9 cellular contexts compared by ENCODE assay signal in the genomic region with DNA sequence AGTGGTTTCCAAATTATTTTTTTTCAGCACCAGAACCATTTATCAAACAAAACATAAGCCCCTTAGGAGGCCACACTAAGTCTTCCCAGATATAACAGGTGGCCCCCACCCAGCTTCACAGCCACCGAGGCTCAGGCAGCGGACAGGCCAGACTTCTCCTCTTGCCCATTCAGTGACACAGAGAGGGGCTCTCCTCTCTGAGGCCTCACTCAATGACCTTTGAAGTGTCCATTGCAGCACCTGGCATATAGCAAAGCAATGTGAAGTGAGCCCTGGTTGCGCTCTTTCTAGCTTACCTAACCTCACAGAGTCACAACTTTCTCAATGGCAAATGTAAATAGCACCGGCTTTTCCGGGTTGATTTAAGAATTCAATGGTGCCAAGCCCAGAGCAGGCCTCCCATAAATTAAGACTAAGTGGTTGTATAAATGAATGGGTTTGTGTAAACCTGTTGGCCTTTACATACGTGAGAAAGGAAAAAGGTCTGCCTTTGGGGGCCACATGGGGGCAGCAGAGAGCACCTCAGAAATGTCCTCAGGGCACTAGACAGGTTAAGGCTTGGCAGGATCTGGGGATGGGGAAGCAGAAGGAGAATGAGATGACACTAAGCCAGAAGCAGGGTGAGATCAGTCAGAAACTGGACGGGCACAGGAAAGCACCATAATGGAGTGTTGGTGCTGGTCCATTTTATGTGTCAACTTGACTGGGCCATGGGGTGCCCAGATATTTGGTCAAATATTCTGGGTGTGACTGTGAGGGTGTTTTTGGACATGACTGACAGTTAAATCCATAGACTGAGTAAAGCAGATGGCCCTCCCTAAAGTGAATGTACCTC. TPM values are rescaled to one million over a fixed set of nuclear protein-coding genes. Genes with fewer than 3 reads are reported as not detected.
A peak's percentile ranks its signal among the peaks of the same experiment; 100 is the strongest.
DNase-seq lines count a peak whose midpoint lies in the region; ATAC-seq, FAIRE-seq and TF ChIP-seq lines count a peak whose summit lies in the region.
"Had no signal": no experiment of that assay in that cellular context is flagged by ENCODE, and none has a peak within 500 bp of the region (broad histone marks: within the 10 kb centered on the region; RNA-seq: fewer than 3 reads in every experiment).

No MANE protein-coding gene starts in this region.

- no peaks in the 10 kb centered on the region for H3K4me1 Mint-ChIP-seq in neural crest cell
- H3K4me1 Mint-ChIP-seq in T-helper 17 cell, result no peaks in the 10 kb centered on the region

- no peak for TF ChIP-seq POLR2A in endothelial cell of umbilical vein (IDR thresholded peaks at IDR 0.05; ENCODE audit: low read depth, low read length)

- intact Hi-C loops in endothelial cell of umbilical vein (cut with micrococcal nuclease), result loop anchor here (1.0 to 5.0 kb wide), 4 partner anchors 37 to 441 kb away; no protein-coding TSS in a partner anchor

- H4K20me1 ChIP-seq in KMS-11 (ENCODE audit: insufficient read depth) (no peaks in the 10 kb centered on the region), SU-DHL-6 (ENCODE audit: low read depth, low read length) (no peaks in the 10 kb centered on the region), endothelial cell of umbilical vein (replicated peaks; ENCODE audit: control insufficient read depth, extremely low read depth, insufficient read depth, low read length) (no peaks in the 10 kb centered on the region)

- dilution Hi-C loops in endothelial cell of umbilical vein (cut with MboI; ENCODE audit: extremely low pct_ligation_motif_present, low sequenced_read_pairs), result no loop called here

- no peak overlapping the region for H3K9ac ChIP-seq in KMS-11
- H3K9ac ChIP-seq in SU-DHL-6 (ENCODE audit: low read length), result no peak overlapping the region
- no peak overlapping the region for H3K9ac ChIP-seq in endothelial cell of umbilical vein (replicated peaks; ENCODE audit: extremely low read depth, insufficient read depth, low read length)

- H3F3A ChIP-seq in SU-DHL-6 (ENCODE audit: insufficient read depth), result no peaks in the 10 kb centered on the region

- H3K4me3 Mint-ChIP-seq in neural crest cell, result no peak overlapping the region
- no peak overlapping the region for H3K4me3 Mint-ChIP-seq in T-helper 17 cell
- H3K4me3 Mint-ChIP-seq: activated naive CD8-positive, alpha-beta T cell had no signal

- CTCF ChIA-PET in endothelial cell of umbilical vein (lab: Charles Lee), result interaction anchor here (0.7 to 4.4 kb wide), 14 partner anchors 10 to 441 kb away, joined by 3 to 31 read pairs (median 3); no protein-coding TSS in a partner anchor

- DNase-seq in NCI-H82 (lab: John Stamatoyannopoulos, UW) (peak; percentile 66), NCI-H82 treated with DMSO at 0.1 percent for 48 hours (lab: John Stamatoyannopoulos, UW; ENCODE audit: unreplicated experiment) (no peak), endothelial cell of umbilical vein (ENCODE audit: low read depth, low spot score) (peak; percentile 57), neural crest cell (ENCODE audit: low read depth, low spot score) (peak; percentile 57), T-helper 17 cell (no peak)
- DNase-seq in effector CD4-positive, alpha-beta T cell, result no peak

- POLR2A ChIA-PET in endothelial cell of umbilical vein (lab: Charles Lee), result no interaction called here

- H3K27me3 ChIP-seq in KMS-11 (ENCODE audit: insufficient read depth, low read depth), result no peaks in the 10 kb centered on the region
- H3K27me3 ChIP-seq in SU-DHL-6 (ENCODE audit: low read length), result no peaks in the 10 kb centered on the region
- H3K27me3 ChIP-seq in endothelial cell of umbilical vein (ENCODE audit: control insufficient read depth in 2 of 2, insufficient read depth in 2 of 2, low read length in 2 of 2), result peaks cover 3% of the 10 kb centered on the region in 2 experiments

- no peak for ATAC-seq in T-helper 17 cell

- H3K4me2 ChIP-seq in KMS-11 (no peak overlapping the region), SU-DHL-6 (ENCODE audit: low read depth, low read length, poor library complexity, severe bottlenecking) (no peak overlapping the region), endothelial cell of umbilical vein (ENCODE audit: insufficient read depth, low read length) (no peak overlapping the region)

- no TSS peak for BruUV-seq in endothelial cell of umbilical vein (replicated peaks; lab: Mats Ljungman, UMichigan)

- TF ChIP-seq CTCF in KMS-11 (conservative IDR thresholded peaks at IDR 0.05; ENCODE audit: low read depth, low read length) (peak; percentile 84), SU-DHL-6 (IDR thresholded peaks at IDR 0.05; ENCODE audit: insufficient read depth, low read length, poor library complexity, severe bottlenecking) (peak; percentile 93), endothelial cell of umbilical vein (IDR thresholded peaks at IDR 0.05; ENCODE audit: extremely low read depth in 1 of 2, insufficient read depth in 1 of 2, low read depth in 1 of 2, low read length in 2 of 2) (peak; percentile 81 to 89), neural crest cell (conservative IDR thresholded peaks at IDR 0.05) (peak; percentile 79)

- H3K27ac Mint-ChIP-seq in neural crest cell (ENCODE audit: unreplicated experiment), result no peak overlapping the region
- H3K27ac Mint-ChIP-seq in T-helper 17 cell, result no peak overlapping the region
- H3K27ac Mint-ChIP-seq: activated naive CD8-positive, alpha-beta T cell had no signal

- H3K9me3 ChIP-seq in SU-DHL-6 (ENCODE audit: insufficient read depth, low read length), result no peaks in the 10 kb centered on the region
- H3K9me3 ChIP-seq in endothelial cell of umbilical vein (replicated peaks; ENCODE audit: control insufficient read depth, insufficient read depth, low read length), result no peaks in the 10 kb centered on the region
- no peaks in the 10 kb centered on the region for H3K9me3 ChIP-seq in T-helper 17 cell (ENCODE audit: control insufficient read depth, low read length, poor library complexity, severe bottlenecking)

- no peak overlapping the region for H3K4me3 ChIP-seq in KMS-11 (IDR thresholded peaks at IDR 0.05; ENCODE audit: insufficient read depth, low read depth, low read length)
- H3K4me3 ChIP-seq in SU-DHL-6 (ENCODE audit: insufficient read depth, low read length, poor library complexity, severe bottlenecking), result no peak overlapping the region
- H3K4me3 ChIP-seq in endothelial cell of umbilical vein (replicated peaks in 1 of 3; ENCODE audit: insufficient read depth in 1 of 3, low read depth in 1 of 3, low read length in 3 of 3), result no peak overlapping the region

- H3K27me3 Mint-ChIP-seq in neural crest cell (ENCODE audit: low read depth) (peaks cover 11% of the 10 kb centered on the region), T-helper 17 cell (peaks cover 34% of the 10 kb centered on the region)

- H3K36me3 Mint-ChIP-seq in neural crest cell (ENCODE audit: low read depth) (no peaks in the 10 kb centered on the region), T-helper 17 cell (ENCODE audit: low read depth) (no peaks in the 10 kb centered on the region)

- H3K4me1 ChIP-seq in KMS-11 (ENCODE audit: low read depth, poor library complexity, severe bottlenecking) (no peaks in the 10 kb centered on the region), endothelial cell of umbilical vein (ENCODE audit: control insufficient read depth, extremely low read depth, insufficient read depth, low read length) (no peaks in the 10 kb centered on the region)

- H3K79me2 ChIP-seq in KMS-11 (ENCODE audit: insufficient read depth, low read depth) (no peaks in the 10 kb centered on the region), SU-DHL-6 (ENCODE audit: insufficient read depth, low read length) (no peaks in the 10 kb centered on the region), endothelial cell of umbilical vein (ENCODE audit: control insufficient read depth, insufficient read depth, low read length) (no peaks in the 10 kb centered on the region)

- H3K9me3 Mint-ChIP-seq in neural crest cell, result peaks cover 6% of the 10 kb centered on the region

- H3K36me3 ChIP-seq in KMS-11 (ENCODE audit: insufficient read depth), result no peaks in the 10 kb centered on the region
- no peaks in the 10 kb centered on the region for H3K36me3 ChIP-seq in SU-DHL-6 (ENCODE audit: low read length)
- H3K36me3 ChIP-seq in endothelial cell of umbilical vein (ENCODE audit: control insufficient read depth in 2 of 2, extremely low read depth in 1 of 2, insufficient read depth in 2 of 2, low read length in 2 of 2), result no peaks in the 10 kb centered on the region

- no peaks in the 10 kb centered on the region for H3K9me2 ChIP-seq in SU-DHL-6 (replicated peaks; ENCODE audit: insufficient read depth, low read length)

- no peaks in the 10 kb centered on the region for H3K9me1 ChIP-seq in endothelial cell of umbilical vein (replicated peaks; ENCODE audit: control insufficient read depth, extremely low read depth, insufficient read depth, low read length)

- H3K27ac ChIP-seq in KMS-11 (no peak overlapping the region), SU-DHL-6 (ENCODE audit: low read depth, low read length) (no peak overlapping the region), endothelial cell of umbilical vein (ENCODE audit: insufficient read depth, low read depth, low read length) (no peak overlapping the region)

- peak; percentile 42 for FAIRE-seq in endothelial cell of umbilical vein (lab: Jason Lieb, UNC)

- H2AFZ ChIP-seq in KMS-11 (ENCODE audit: low read depth) (no peak overlapping the region), SU-DHL-6 (ENCODE audit: low read depth, low read length, severe bottlenecking) (no peak overlapping the region), endothelial cell of umbilical vein (ENCODE audit: low read depth, low read length) (no peak overlapping the region)

TF ChIP-seq in endothelial cell of umbilical vein, 7 proteins besides CTCF, POLR2A, EP300 and RAD21 (continues in another document):
- TF ChIP-seq POLR2AphosphoS5 (IDR thresholded peaks at IDR 0.05; ENCODE audit: insufficient read depth, low read depth, low read length) (no peak), FOS (IDR thresholded peaks at IDR 0.05; ENCODE audit: borderline replicate concordance, insufficient read depth, low read length) (no peak), GATA2 (IDR thresholded peaks at IDR 0.05; ENCODE audit: insufficient read depth, insufficient read length, low read depth, low read length) (no peak)
- TF ChIP-seq, protein P1, sequence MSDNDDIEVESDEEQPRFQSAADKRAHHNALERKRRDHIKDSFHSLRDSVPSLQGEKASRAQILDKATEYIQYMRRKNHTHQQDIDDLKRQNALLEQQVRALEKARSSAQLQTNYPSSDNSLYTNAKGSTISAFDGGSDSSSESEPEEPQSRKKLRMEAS (IDR thresholded peaks at IDR 0.05; ENCODE audit: insufficient read depth, insufficient read length), result no peak

RNA-seq across cellular contexts. Expression of a gene that starts 59.1 kb away (rescaled TPM):
- total RNA-seq in endothelial cell of umbilical vein (0.42 and 0.97 TPM in 2 replicates), neural crest cell (0.26 TPM in 1 of 2 replicates, not detected in the other), T-helper 17 cell (under 1 TPM in 1 of 2 donors, not detected in 1; 0.17 TPM)
- polyA plus RNA-seq in endothelial cell of umbilical vein, result not detected in 2 replicates
- polyA plus RNA-seq in endothelial cell of umbilical vein (2011; cell fraction: cytosol; rRNA removed), result not detected in 2 replicates
- polyA plus RNA-seq in endothelial cell of umbilical vein (2011; cell fraction: nucleus; rRNA removed), result 0.20 TPM in 1 of 2 replicates, not detected in the other
- not detected in 2 replicates for polyA plus RNA-seq in endothelial cell of umbilical vein (2012)
- 0.11 and 0.12 TPM in 2 replicates for polyA minus RNA-seq in endothelial cell of umbilical vein
- not detected for polyA minus RNA-seq in endothelial cell of umbilical vein (2011; cell fraction: cytosol; rRNA and poly(A)+ RNA removed)
- polyA minus RNA-seq in endothelial cell of umbilical vein (2011; cell fraction: nucleus; rRNA and poly(A)+ RNA removed), result not detected in 2 replicates

Comparison
In these comparisons a context has a peak if more than half of its experiments do, and no peak if none do; other contexts are left out.
1. DNase-seq: peak in NCI-H82 (single experiment), endothelial cell of umbilical vein (single experiment) and neural crest cell (single experiment); none in NCI-H82 treated with DMSO at 0.1 percent for 48 hours (single experiment), effector CD4-positive, alpha-beta T cell (single experiment) and T-helper 17 cell (0 of 3).
2. Peak in every context shown above with its lines, with median percentiles within 50 percentile points of each other: CTCF ChIP-seq.